Comparison of ENCODE assay signal across 8 cellular contexts in genomic region chrX:154096140-154097002, GRCh38. TPM values are rescaled to one million over a fixed set of nuclear protein-coding genes. Genes with fewer than 3 reads are reported as not detected.
DNase-seq lines count a peak whose midpoint lies in the region; ATAC-seq and TF ChIP-seq lines count a peak whose summit lies in the region.

No MANE protein-coding gene starts in this region.

- peak overlapping the region; percentile 85 for H3K27ac Mint-ChIP-seq in activated B cell treated with CpG ODN at 0.5 μM for 24 hours
- peak overlapping the region; percentile 54 to 90 (median 89) for H3K27ac Mint-ChIP-seq in nephron

- POLR2A ChIA-PET in activated B cell treated with CpG ODN at 0.5 μM for 24 hours (lab: Charles Lee), result interaction anchor here (0.7 kb wide), 1 partner anchor 12 kb away, joined by 3 read pairs; no protein-coding TSS in a partner anchor

- ATAC-seq in activated B cell treated with CpG ODN at 0.5 μM for 24 hours (ENCODE audit: low read depth), result no peak
- ATAC-seq in GM18907 (IDR thresholded peaks at IDR 0.05; ENCODE audit: unreplicated experiment), result no peak

- peak overlapping the region; percentile 45 for H3K4me3 ChIP-seq in H7 (ENCODE audit: insufficient read depth, low read depth, low read length)
- H3K4me3 ChIP-seq in esophagus muscularis mucosa, result peak overlapping the region; percentile 77 to 88 (median 80)

- peaks cover 8% of the 10 kb centered on the region for H3K36me3 Mint-ChIP-seq in activated B cell treated with CpG ODN at 0.5 μM for 24 hours (ENCODE audit: low read depth)
- no peaks in the 10 kb centered on the region for H3K36me3 Mint-ChIP-seq in nephron (ENCODE audit: low read depth)

- H3K4me1 Mint-ChIP-seq in activated B cell treated with CpG ODN at 0.5 μM for 24 hours (peaks cover 52% of the 10 kb centered on the region), nephron (peaks cover 42% of the 10 kb centered on the region)

- no peak for TF ChIP-seq POLR2A in esophagus muscularis mucosa (IDR thresholded peaks at IDR 0.05; ENCODE audit: low read depth)

- no peaks in the 10 kb centered on the region for H3K9me3 Mint-ChIP-seq in activated B cell treated with CpG ODN at 0.5 μM for 24 hours
- H3K9me3 Mint-ChIP-seq in nephron, result peaks cover 23% of the 10 kb centered on the region

- H3K4me3 Mint-ChIP-seq in activated B cell treated with CpG ODN at 0.5 μM for 24 hours (peak overlapping the region; percentile 90), nephron (peak overlapping the region; percentile 89 to 94 (median 92))

- CTCF ChIA-PET in activated B cell treated with CpG ODN at 0.5 μM for 24 hours (lab: Charles Lee), result no interaction called here

- no peaks in the 10 kb centered on the region for H3K9me3 ChIP-seq in esophagus muscularis mucosa

- 52% methylated on average over 25 of the region's 31 CpGs for WGBS in esophagus muscularis mucosa

- no peaks in the 10 kb centered on the region for H3K27me3 ChIP-seq in H7 (ENCODE audit: control insufficient read depth, insufficient read depth, low read length)
- H3K27me3 ChIP-seq in esophagus muscularis mucosa, result no peaks in the 10 kb centered on the region

- no peak for TF ChIP-seq EP300 in esophagus muscularis mucosa (IDR thresholded peaks at IDR 0.05)

- peak; percentile 27 for DNase-seq in AG08396 (ENCODE audit: low spot score)
- DNase-seq in H7, result no peak
- DNase-seq in activated B cell treated with CpG ODN at 0.5 μM for 24 hours, result no peak
- no peak for DNase-seq in esophagus muscularis mucosa (ENCODE audit: extremely low spot score)
- no peak for DNase-seq in NOMO-1 treated with DMSO at 0.1 percent for 48 hours (lab: John Stamatoyannopoulos, UW; ENCODE audit: unreplicated experiment)
- no peak for DNase-seq in islet precursor cell

- H3K27me3 Mint-ChIP-seq in activated B cell treated with CpG ODN at 0.5 μM for 24 hours (peaks cover 2% of the 10 kb centered on the region), nephron (ENCODE audit: low read depth) (no peaks in the 10 kb centered on the region)

- H3K4me1 ChIP-seq in esophagus muscularis mucosa, result peaks cover 34 to 52% (median 46%) of the 10 kb centered on the region in 4 donors

- no peak for TF ChIP-seq CTCF in activated B cell treated with CpG ODN at 0.5 μM for 24 hours (IDR thresholded peaks at IDR 0.05)
- no peak for TF ChIP-seq CTCF in esophagus muscularis mucosa (IDR thresholded peaks at IDR 0.05)
- TF ChIP-seq CTCF in nephron (IDR thresholded peaks at IDR 0.05; ENCODE audit: unreplicated experiment in 3 of 3), result no peak

- H3K36me3 ChIP-seq in H7 (replicated peaks; ENCODE audit: control insufficient read depth, insufficient read depth, low read length) (peaks cover 1% of the 10 kb centered on the region; the same call in 1 of the 2 replicates), esophagus muscularis mucosa (no peaks in the 10 kb centered on the region)

- intact Hi-C loops in activated B cell treated with CpG ODN at 0.5 μM for 24 hours (cut with micrococcal nuclease), result loop anchor here (1.0 to 5.0 kb wide), 7 partner anchors 34 to 421 kb away; partner anchors contain the start of genes ABCD1, ARHGAP4, BCAP31 and FAM3A
- intact Hi-C loops in esophagus muscularis mucosa (cut with DNase I), result no loop called here

- H3K27ac ChIP-seq in esophagus muscularis mucosa (replicated peaks in 1 of 4), result peak overlapping the region; percentile 95 to 99 (median 98)

RNA-seq across cellular contexts. Expression of gene MECP2, which starts 1.1 kb away (rescaled TPM):
- 24.2 and 30.5 TPM in 2 replicates for total RNA-seq in H7 (2014; rRNA removed; shearing (Covaris generic))
- total RNA-seq in activated B cell treated with CpG ODN at 0.5 μM for 24 hours (56.8 and 69.0 TPM in 2 replicates), esophagus muscularis mucosa (10 to 100 TPM; 57.7 to 79.4 (median 64.8) TPM)

RNA-seq across cellular contexts. Expression of gene OPN1LW, which starts 47.7 kb away (rescaled TPM):
- not detected in 2 replicates for total RNA-seq in H7 (2014; rRNA removed; shearing (Covaris generic))
- total RNA-seq in activated B cell treated with CpG ODN at 0.5 μM for 24 hours (not detected in 2 replicates), esophagus muscularis mucosa (not detected)
